ENCODE assay signal across 22 cellular contexts in the genomic region with DNA sequence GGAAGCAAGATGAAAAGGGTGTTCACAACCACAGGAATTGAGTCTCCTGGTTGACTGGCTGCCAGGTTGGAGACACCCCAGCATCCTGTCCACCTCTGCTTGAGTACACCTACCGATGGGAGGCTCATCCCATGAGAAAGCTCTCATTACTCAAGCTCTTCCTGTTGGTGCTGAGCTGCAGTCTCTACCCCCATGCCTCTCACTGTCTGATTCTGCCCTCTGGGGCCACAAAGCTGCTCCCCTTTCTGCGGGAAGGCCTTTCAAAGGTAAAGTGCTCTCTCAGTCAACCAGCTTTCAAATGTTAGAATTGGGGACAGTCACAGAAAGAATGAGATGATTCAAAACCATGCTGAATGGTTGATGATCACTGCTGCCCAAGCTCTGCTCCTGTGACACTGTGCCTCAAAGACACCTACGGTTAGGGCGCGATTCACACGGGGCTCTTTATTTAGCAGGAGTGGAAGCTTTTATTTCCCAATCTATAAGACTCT.
A peak's percentile ranks its signal among the peaks of the same experiment; 100 is the strongest.
DNase-seq lines count a peak whose midpoint lies in the region; ATAC-seq and TF ChIP-seq lines count a peak whose summit lies in the region.
"Had no signal": no experiment of that assay in that cellular context is flagged by ENCODE, and none has a peak within 500 bp of the region (broad histone marks: within the 10 kb centered on the region; RNA-seq: fewer than 3 reads in every experiment).

No MANE protein-coding gene starts in this region.

- H3K36me3 ChIP-seq in neuronal stem cell (replicated peaks in 1 of 2; ENCODE audit: control insufficient read depth in 2 of 2, insufficient read depth in 2 of 2, low read length in 2 of 2), result no peaks in the 10 kb centered on the region
- H3K36me3 ChIP-seq: esophagus squamous epithelium, uterus had no signal

- CTCF ChIA-PET in activated CD4-positive, alpha-beta memory T cell treated with anti-CD3 and anti-CD28 coated beads for 36 hours (lab: Charles Lee), result interaction anchor here (0.9 to 4.7 kb wide), 10 partner anchors 13 to 128 kb away, joined by 3 to 23 read pairs (median 8); no protein-coding TSS in a partner anchor
- CTCF ChIA-PET in activated CD4-positive, alpha-beta memory T cell treated with anti-CD3 and anti-CD28 coated beads, Interleukin-2, amount 10 ng/mL, durations not matched to agents 7 days and 5 days (lab: Charles Lee), result interaction anchor here (0.9 to 1.9 kb wide), 7 partner anchors 11 to 128 kb away, joined by 3 to 9 read pairs (median 4); no protein-coding TSS in a partner anchor

- no peak overlapping the region for H2BK12ac ChIP-seq in neuronal stem cell (ENCODE audit: low read length)

- no peaks in the 10 kb centered on the region for H3K27me3 ChIP-seq in neuronal stem cell (ENCODE audit: control insufficient read depth in 3 of 3, insufficient read depth in 3 of 3, low read depth in 1 of 3, low read length in 3 of 3)
- H3K27me3 ChIP-seq: esophagus squamous epithelium, uterus had no signal

- POLR2A ChIA-PET in activated CD4-positive, alpha-beta memory T cell treated with anti-CD3 and anti-CD28 coated beads for 36 hours (lab: Charles Lee), result interaction anchor here (0.9 to 1.7 kb wide), 5 partner anchors 12 to 81 kb away, joined by 3 to 4 read pairs (median 3); no protein-coding TSS in a partner anchor
- POLR2A ChIA-PET in activated CD4-positive, alpha-beta memory T cell treated with anti-CD3 and anti-CD28 coated beads, Interleukin-2, amount 10 ng/mL, durations not matched to agents 7 days and 5 days (lab: Charles Lee), result interaction anchor here (1.2 to 1.5 kb wide), 4 partner anchors 13 to 91 kb away, joined by 3 to 5 read pairs (median 4); no protein-coding TSS in a partner anchor

- peaks cover 17 to 31% of the 10 kb centered on the region in 2 donors for H3K4me1 ChIP-seq in neuronal stem cell (ENCODE audit: control insufficient read depth in 2 of 2, insufficient read depth in 1 of 2, low read depth in 1 of 2, low read length in 2 of 2)

- H3K36me3 Mint-ChIP-seq in activated CD4-positive, alpha-beta memory T cell treated with anti-CD3 and anti-CD28 coated beads for 36 hours, result no peaks in the 10 kb centered on the region
- H3K36me3 Mint-ChIP-seq in activated CD4-positive, alpha-beta memory T cell treated with anti-CD3 and anti-CD28 coated beads, Interleukin-2, amount 10 ng/mL, durations not matched to agents 7 days and 5 days (ENCODE audit: low read depth), result no peaks in the 10 kb centered on the region
- H3K36me3 Mint-ChIP-seq in activated T-helper 17 cell treated with anti-CD3 and anti-CD28 coated beads, Interleukin-2, amount 50 U/mL, for 72 hours (ENCODE audit: low read depth), result no peaks in the 10 kb centered on the region
- H3K36me3 Mint-ChIP-seq: CD8-positive, alpha-beta T cell; natural killer cell treated with Interleukin-12 subunit alpha and Interleukin-12 subunit beta and Interleukin-15 and Interleukin-18, amount 100 ng/mL, for 72 hours had no signal

- H3K23ac ChIP-seq in neuronal stem cell (ENCODE audit: low read depth, low read length, poor library complexity), result no peak overlapping the region

- H3K9me3 ChIP-seq in neuronal stem cell (replicated peaks in 1 of 2; ENCODE audit: control insufficient read depth in 2 of 2, insufficient read depth in 1 of 2, low read depth in 1 of 2, low read length in 2 of 2), result no peaks in the 10 kb centered on the region
- H3K9me3 ChIP-seq: esophagus squamous epithelium, psoas muscle, uterus had no signal

- peak; percentile 57 for ATAC-seq in activated T-helper 17 cell treated with anti-CD3 and anti-CD28 coated beads, Interleukin-2, amount 50 U/mL, for 72 hours (replicated peaks)
- ATAC-seq: CD8-positive, alpha-beta T cell; natural killer cell treated with Interleukin-12 subunit alpha and Interleukin-12 subunit beta and Interleukin-15 and Interleukin-18, amount 100 ng/mL, for 72 hours; psoas muscle had no signal

- TF ChIP-seq CTCF in GM12865 (IDR thresholded peaks at IDR 0.05; ENCODE audit: insufficient read depth, low read depth, low read length, missing control alignments), result no peak

- H3K9ac ChIP-seq in neuronal stem cell (ENCODE audit: low read depth, low read length, poor library complexity), result no peak overlapping the region
- H3K9ac ChIP-seq: KMS-11 had no signal

- H3K4me1 Mint-ChIP-seq in activated CD4-positive, alpha-beta memory T cell treated with anti-CD3 and anti-CD28 coated beads for 36 hours (ENCODE audit: low read depth), result peaks cover 26% of the 10 kb centered on the region
- peaks cover 22% of the 10 kb centered on the region for H3K4me1 Mint-ChIP-seq in activated CD4-positive, alpha-beta memory T cell treated with anti-CD3 and anti-CD28 coated beads, Interleukin-2, amount 10 ng/mL, durations not matched to agents 7 days and 5 days
- peaks cover 12% of the 10 kb centered on the region for H3K4me1 Mint-ChIP-seq in activated T-helper 17 cell treated with anti-CD3 and anti-CD28 coated beads, Interleukin-2, amount 50 U/mL, for 72 hours

- H3K4me3 ChIP-seq in GM12865 (ENCODE audit: low read depth, low read length), result no peak overlapping the region
- H3K4me3 ChIP-seq in neuronal stem cell (ENCODE audit: low read length in 2 of 2), result no peak overlapping the region
- H3K4me3 ChIP-seq: esophagus squamous epithelium, psoas muscle, uterus had no signal

- H3K4ac ChIP-seq in neuronal stem cell (ENCODE audit: low read length), result no peak overlapping the region

- no peak overlapping the region for H2BK120ac ChIP-seq in neuronal stem cell (ENCODE audit: low read depth, low read length)

- H3K79me1 ChIP-seq in neuronal stem cell (ENCODE audit: low read depth, low read length), result no peaks in the 10 kb centered on the region

- no peak overlapping the region for H4K8ac ChIP-seq in neuronal stem cell (ENCODE audit: low read depth, low read length)

- H3K27me3 Mint-ChIP-seq in activated CD4-positive, alpha-beta memory T cell treated with anti-CD3 and anti-CD28 coated beads for 36 hours, result no peaks in the 10 kb centered on the region
- no peaks in the 10 kb centered on the region for H3K27me3 Mint-ChIP-seq in activated CD4-positive, alpha-beta memory T cell treated with anti-CD3 and anti-CD28 coated beads, Interleukin-2, amount 10 ng/mL, durations not matched to agents 7 days and 5 days
- H3K27me3 Mint-ChIP-seq in activated T-helper 17 cell treated with anti-CD3 and anti-CD28 coated beads, Interleukin-2, amount 50 U/mL, for 72 hours, result no peaks in the 10 kb centered on the region
- H3K27me3 Mint-ChIP-seq: natural killer cell treated with Interleukin-12 subunit alpha and Interleukin-12 subunit beta and Interleukin-15 and Interleukin-18, amount 100 ng/mL, for 72 hours had no signal

- intact Hi-C loops in activated CD4-positive, alpha-beta memory T cell treated with anti-CD3 and anti-CD28 coated beads for 36 hours (cut with micrococcal nuclease), result loop anchor here (2.0 kb wide), 1 partner anchor 16 kb away; no protein-coding TSS in a partner anchor

- H4K91ac ChIP-seq in neuronal stem cell (ENCODE audit: low read depth, low read length, poor library complexity), result no peak overlapping the region

- no peak overlapping the region for H2AK5ac ChIP-seq in neuronal stem cell (ENCODE audit: low read depth, low read length)

- H3K27ac Mint-ChIP-seq in activated CD4-positive, alpha-beta memory T cell treated with anti-CD3 and anti-CD28 coated beads for 36 hours, result peak overlapping the region; percentile 67
- no peak overlapping the region for H3K27ac Mint-ChIP-seq in activated CD4-positive, alpha-beta memory T cell treated with anti-CD3 and anti-CD28 coated beads, Interleukin-2, amount 10 ng/mL, durations not matched to agents 7 days and 5 days
- H3K27ac Mint-ChIP-seq in activated T-helper 17 cell treated with anti-CD3 and anti-CD28 coated beads, Interleukin-2, amount 50 U/mL, for 72 hours, result peak overlapping the region; percentile 73
- H3K27ac Mint-ChIP-seq: activated T-helper 1 cell treated with anti-CD3 and anti-CD28 coated beads, Interleukin-12 subunit alpha, Interleukin-12 subunit beta, Interleukin-2, Interleukin-4 antibody, amounts not matched to agents 30 ng/mL and 10 ng/mL and 1 ng/mL, durations not matched to agents 14 hours and 24 hours and 36 hours; CD8-positive, alpha-beta T cell had no signal

- H2BK5ac ChIP-seq in neuronal stem cell (ENCODE audit: low read length), result no peak overlapping the region

- no peak overlapping the region for H3K18ac ChIP-seq in neuronal stem cell (ENCODE audit: low read length)

- H2BK15ac ChIP-seq in neuronal stem cell (ENCODE audit: low read length), result peak overlapping the region; percentile 26

- DNase-seq in activated CD4-positive, alpha-beta memory T cell treated with anti-CD3 and anti-CD28 coated beads for 36 hours, result peak; percentile 50
- DNase-seq in activated CD4-positive, alpha-beta memory T cell treated with anti-CD3 and anti-CD28 coated beads, Interleukin-2, amount 10 ng/mL, durations not matched to agents 7 days and 5 days, result no peak
- DNase-seq in GM12865 (ENCODE audit: low read depth) (peak; percentile 60), neuronal stem cell (ENCODE audit: low spot score) (no peak), globus pallidus (ENCODE audit: low spot score) (no peak), NCI-H1048 (lab: John Stamatoyannopoulos, UW) (no peak)
- DNase-seq in activated CD4-positive, CD25-positive, alpha-beta regulatory T cell treated with anti-CD3 and anti-CD28 coated beads, Interleukin-2, amount 50 U/mL, for 72 hours, result no peak
- DNase-seq: amniotic stem cell; CD8-positive, alpha-beta T cell; DMS53; effector CD8-positive, alpha-beta T cell; esophagus squamous epithelium; NCI-H1105 treated with DMSO at 0.1 percent for 48 hours; NCI-H526; psoas muscle; stimulated activated CD4-positive, alpha-beta T cell treated with anti-CD3 and anti-CD28 coated beads, Interleukin-4, amount 100 ng/mL, for 24 hours; substantia nigra; uterus had no signal

- no CpG with 5 or more reads among the region's 6 CpGs for WGBS in neuronal stem cell (ENCODE audit: extremely low coverage in 2 of 2, insufficient read length in 2 of 2, insufficient replicate concordance in 1 of 2), 2 donors

- H3K27ac ChIP-seq in neuronal stem cell (replicated peaks; ENCODE audit: low read length), result no peak overlapping the region
- H3K27ac ChIP-seq: esophagus squamous epithelium, KMS-11, psoas muscle, uterus had no signal

- H2AFZ ChIP-seq in neuronal stem cell (ENCODE audit: low read length), result no peak overlapping the region

- no peak overlapping the region for H3K4me2 ChIP-seq in neuronal stem cell (ENCODE audit: insufficient read depth, low read length, poor library complexity, severe bottlenecking)
- H3K4me2 ChIP-seq: KMS-11 had no signal

- no peak overlapping the region for H3K4me3 Mint-ChIP-seq in activated CD4-positive, alpha-beta memory T cell treated with anti-CD3 and anti-CD28 coated beads for 36 hours
- no peak overlapping the region for H3K4me3 Mint-ChIP-seq in activated CD4-positive, alpha-beta memory T cell treated with anti-CD3 and anti-CD28 coated beads, Interleukin-2, amount 10 ng/mL, durations not matched to agents 7 days and 5 days
- H3K4me3 Mint-ChIP-seq in activated T-helper 17 cell treated with anti-CD3 and anti-CD28 coated beads, Interleukin-2, amount 50 U/mL, for 72 hours, result peak overlapping the region; percentile 13
- H3K4me3 Mint-ChIP-seq: activated T-helper 1 cell treated with anti-CD3 and anti-CD28 coated beads, Interleukin-12 subunit alpha, Interleukin-12 subunit beta, Interleukin-2, Interleukin-4 antibody, amounts not matched to agents 30 ng/mL and 10 ng/mL and 1 ng/mL, durations not matched to agents 14 hours and 24 hours and 36 hours; CD8-positive, alpha-beta T cell; natural killer cell treated with Interleukin-12 subunit alpha and Interleukin-12 subunit beta and Interleukin-15 and Interleukin-18, amount 100 ng/mL, for 72 hours had no signal

- no peaks in the 10 kb centered on the region for H3K9me3 Mint-ChIP-seq in activated CD4-positive, alpha-beta memory T cell treated with anti-CD3 and anti-CD28 coated beads for 36 hours
- no peaks in the 10 kb centered on the region for H3K9me3 Mint-ChIP-seq in activated CD4-positive, alpha-beta memory T cell treated with anti-CD3 and anti-CD28 coated beads, Interleukin-2, amount 10 ng/mL, durations not matched to agents 7 days and 5 days
- H3K9me3 Mint-ChIP-seq in activated T-helper 17 cell treated with anti-CD3 and anti-CD28 coated beads, Interleukin-2, amount 50 U/mL, for 72 hours, result no peaks in the 10 kb centered on the region
- H3K9me3 Mint-ChIP-seq: activated T-helper 1 cell treated with anti-CD3 and anti-CD28 coated beads, Interleukin-12 subunit alpha, Interleukin-12 subunit beta, Interleukin-2, Interleukin-4 antibody, amounts not matched to agents 30 ng/mL and 10 ng/mL and 1 ng/mL, durations not matched to agents 14 hours and 24 hours and 36 hours; CD8-positive, alpha-beta T cell; natural killer cell treated with Interleukin-12 subunit alpha and Interleukin-12 subunit beta and Interleukin-15 and Interleukin-18, amount 100 ng/mL, for 72 hours had no signal

- no peak overlapping the region for H3K14ac ChIP-seq in neuronal stem cell (ENCODE audit: low read length)

Comparison
In these comparisons a context has a peak if more than half of its experiments do, and no peak if none do; other contexts are left out.
1. DNase-seq: peak in activated CD4-positive, alpha-beta memory T cell treated with anti-CD3 and anti-CD28 coated beads for 36 hours (single experiment) and GM12865 (single experiment); none in activated CD4-positive, alpha-beta memory T cell treated with anti-CD3 and anti-CD28 coated beads, Interleukin-2, amount 10 ng/mL, durations not matched to agents 7 days and 5 days (single experiment), neuronal stem cell (single experiment), globus pallidus (single experiment), NCI-H1048 (single experiment) and activated CD4-positive, CD25-positive, alpha-beta regulatory T cell treated with anti-CD3 and anti-CD28 coated beads, Interleukin-2, amount 50 U/mL, for 72 hours (single experiment).